1 cellular context compared by ENCODE assay signal in genomic region chr5:165232187-165232586, GRCh38.
A peak's percentile ranks its signal among the peaks of the same experiment; 100 is the strongest.
TF ChIP-seq lines count a peak whose summit lies in the region.

No MANE protein-coding gene starts in this region.

TF ChIP-seq in H1, 55 proteins besides CTCF, POLR2A, EP300 and RAD21 (continued from another document):
- peak; percentile 60 for TF ChIP-seq E2F6 (IDR thresholded peaks at IDR 0.05)
